32 cellular contexts compared by ENCODE assay signal in the genomic region with DNA sequence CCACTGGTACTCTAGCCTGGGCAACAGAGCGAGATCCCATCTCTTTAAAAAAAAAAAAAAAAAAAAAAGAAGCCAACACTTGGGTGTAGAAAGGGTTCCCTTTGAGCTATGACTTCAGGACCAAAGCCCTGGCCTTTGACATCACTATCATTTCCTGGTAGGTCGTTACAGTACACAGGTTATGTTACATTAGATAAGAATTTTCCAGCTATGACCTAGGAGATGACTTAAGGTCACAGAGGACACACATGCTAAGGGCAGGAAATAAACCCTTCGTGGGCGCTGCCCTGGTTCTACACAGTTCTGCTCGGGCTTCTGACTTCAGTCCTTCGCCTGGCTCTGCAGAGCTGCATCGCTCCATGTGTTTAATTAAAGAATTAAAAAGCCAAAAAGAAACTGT.
"Had no signal": no experiment of that assay in that cellular context is flagged by ENCODE, and none has a peak within 500 bp of the region (broad histone marks: within the 10 kb centered on the region; RNA-seq: fewer than 3 reads in every experiment).

No MANE protein-coding gene starts in this region.

- ATAC-seq: activated CD8-positive, alpha-beta memory T cell treated with anti-CD3 and anti-CD28 coated beads, Interleukin-2, amount 10 ng/mL, durations not matched to agents 7 days and 5 days; activated naive CD4-positive, alpha-beta T cell treated with anti-CD3 and anti-CD28 coated beads, Interleukin-2, amount 50 U/mL, for 72 hours; body of pancreas; PC-3 had no signal

- H3K4me3 ChIP-seq: adrenal gland, body of pancreas, breast epithelium, Peyer's patch, SJCRH30, SK-N-MC had no signal

- H3K27me3 ChIP-seq: adrenal gland, body of pancreas, breast epithelium, Peyer's patch, SJCRH30 had no signal

- H3K4me1 ChIP-seq: adrenal gland, body of pancreas, Peyer's patch had no signal

- FAIRE-seq: astrocyte had no signal

- H3K36me3 ChIP-seq: adrenal gland, breast epithelium, Peyer's patch, SJCRH30 had no signal

- DNase-seq: activated CD4-positive, alpha-beta memory T cell treated with anti-CD3 and anti-CD28 coated beads, Interleukin-2, amount 10 ng/mL, durations not matched to agents 7 days and 5 days; activated CD4-positive, alpha-beta T cell treated with anti-CD3 and anti-CD28 coated beads for 1 hour; activated CD4-positive, alpha-beta T cell treated with anti-CD3 and anti-CD28 coated beads for 48 hours; activated CD4-positive, CD25-positive, alpha-beta regulatory T cell; activated CD8-positive, alpha-beta memory T cell treated with anti-CD3 and anti-CD28 coated beads for 24 hours; activated CD8-positive, alpha-beta memory T cell treated with anti-CD3 and anti-CD28 coated beads, Interleukin-2, amount 10 ng/mL, durations not matched to agents 7 days and 5 days; activated CD8-positive, alpha-beta memory T cell treated with anti-CD3 and anti-CD28 coated beads, Interleukin-2, amount 50 U/mL, for 48 hours; activated effector memory CD4-positive, alpha-beta T cell treated with Interleukin-2 at 50 U/mL for 16 hours; activated naive CD4-positive, alpha-beta T cell; activated T-cell treated with anti-CD3 and anti-CD28 coated beads, Interleukin-2, amount 50 U/mL, for 48 hours; adrenal gland; body of pancreas; Karpas-422; KBM-7; NCI-H1105; NCI-H1417 treated with DMSO at 0.1 percent for 48 hours; NCI-H187 treated with DMSO at 0.1 percent for 48 hours; NCI-H2081; NCI-H345; NCI-H526; NCI-H748 treated with DMSO at 0.1 percent for 48 hours; NK-92 treated with Interleukin-12 subunit alpha and Interleukin-12 subunit beta, amount 100 ng/mL, for 24 hours; PC-3; Peyer's patch; RPMI8226; SJCRH30; T1000 had no signal

- H3K27ac ChIP-seq: adrenal gland, body of pancreas, breast epithelium, Peyer's patch, SJCRH30, SK-N-MC, VCaP had no signal

- H3K9me3 ChIP-seq: adrenal gland, body of pancreas, breast epithelium, Peyer's patch, SJCRH30 had no signal
